ENCODE assay signal across 9 cellular contexts in the genomic region with DNA sequence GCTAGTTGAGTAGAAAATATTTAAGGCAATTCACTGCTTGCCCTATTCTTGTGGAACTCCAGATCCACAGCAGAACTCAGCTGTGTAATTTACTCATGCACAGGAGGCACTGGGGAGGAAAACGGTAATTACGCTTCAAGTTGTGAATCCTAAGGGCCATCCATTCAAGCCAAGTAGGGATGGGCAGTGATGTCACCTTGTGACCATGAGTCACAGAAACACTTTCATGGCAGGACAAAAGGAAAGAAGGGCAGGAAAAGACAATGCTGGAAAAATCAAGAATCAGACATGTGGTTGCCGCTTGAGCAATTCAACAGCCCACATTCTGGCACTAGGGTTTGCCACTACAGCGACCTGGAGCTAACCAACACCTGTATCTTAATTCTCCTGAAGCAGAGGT. TPM values are rescaled to one million over a fixed set of nuclear protein-coding genes. Genes with fewer than 3 reads are reported as not detected.
DNase-seq lines count a peak whose midpoint lies in the region; ATAC-seq and TF ChIP-seq lines count a peak whose summit lies in the region.
"Had no signal": no experiment of that assay in that cellular context is flagged by ENCODE, and none has a peak within 500 bp of the region (broad histone marks: within the 10 kb centered on the region; RNA-seq: fewer than 3 reads in every experiment).

No MANE protein-coding gene starts in this region.

- no TSS peak for BruUV-seq in OCI-LY7 (replicated peaks; lab: Mats Ljungman, UMichigan)

- peaks cover 9% of the 10 kb centered on the region for H3K36me3 Mint-ChIP-seq in endodermal cell (ENCODE audit: low read depth)

- no peak for TF ChIP-seq CTCF in SK-N-SH (IDR thresholded peaks at IDR 0.05)
- no peak for TF ChIP-seq CTCF in OCI-LY7 (conservative IDR thresholded peaks at IDR 0.05; ENCODE audit: low read length)
- no peak for TF ChIP-seq CTCF in endodermal cell (conservative IDR thresholded peaks at IDR 0.05)

- DNase-seq in SK-N-SH (no peak), OCI-LY7 (ENCODE audit: low spot score) (no peak), endodermal cell (no peak), left lobe of liver (ENCODE audit: low spot score) (no peak), NCI-H187 (lab: John Stamatoyannopoulos, UW) (no peak)
- DNase-seq: heart left ventricle had no signal

- WGBS in SK-N-SH (ENCODE audit: low lambda C conversion rate), result 93% methylated on average over 4 of the region's 4 CpGs
- 66 to 77% methylated on average over 4 of the region's 4 CpGs for WGBS in endodermal cell (ENCODE audit: insufficient coverage in 1 of 2, insufficient read length in 1 of 2), 2 experiments

- H3F3A ChIP-seq in SK-N-SH (replicated peaks; ENCODE audit: insufficient read depth), result peaks cover 3% of the 10 kb centered on the region

- CTCF ChIA-PET in SK-N-SH (lab: Yijun Ruan, JAX) (interaction anchor here (0.7 to 4.2 kb wide), 3 partner anchors 14 to 74 kb away, joined by 3 to 25 read pairs (median 3); no protein-coding TSS in a partner anchor), OCI-LY7 (lab: Charles Lee; ENCODE audit: unreplicated experiment) (interaction anchor here (0.5 kb wide), 1 partner anchor 237 kb away, joined by 4 read pairs; no protein-coding TSS in a partner anchor)

- H3K4me1 ChIP-seq in SK-N-SH (ENCODE audit: control insufficient read depth in 1 of 2, insufficient read depth in 2 of 2, low read depth in 1 of 2, low read length in 1 of 2) (peaks cover 0 to 6% of the 10 kb centered on the region in 2 experiments; a peak in 2 of 4 replicates), OCI-LY7 (ENCODE audit: insufficient read depth, low read length, poor library complexity, severe bottlenecking) (peaks cover 19% of the 10 kb centered on the region), endodermal cell (ENCODE audit: control insufficient read depth, insufficient read depth, low read length) (no peaks in the 10 kb centered on the region), rectal smooth muscle tissue (ENCODE audit: control insufficient read depth, insufficient read depth, low read length) (peaks cover 14% of the 10 kb centered on the region)

- no peaks in the 10 kb centered on the region for H3K27me3 ChIP-seq in SK-N-SH (ENCODE audit: insufficient read depth)
- H3K27me3 ChIP-seq in endodermal cell (ENCODE audit: control insufficient read depth, insufficient read depth, low read length, poor library complexity, severe bottlenecking), result no peaks in the 10 kb centered on the region
- H3K27me3 ChIP-seq in rectal smooth muscle tissue (ENCODE audit: control insufficient read depth, insufficient read depth, low read length), result no peaks in the 10 kb centered on the region
- H3K27me3 ChIP-seq: heart left ventricle had no signal

- TF ChIP-seq RAD21 in SK-N-SH (IDR thresholded peaks at IDR 0.05; ENCODE audit: low read length), result no peak

- peaks cover 27% of the 10 kb centered on the region for H3K4me1 Mint-ChIP-seq in endodermal cell

- peaks cover 14% of the 10 kb centered on the region for H3K27me3 Mint-ChIP-seq in endodermal cell (ENCODE audit: insufficient read depth)

- H4K20me1 ChIP-seq in SK-N-SH (ENCODE audit: insufficient read depth), result no peaks in the 10 kb centered on the region
- H4K20me1 ChIP-seq in OCI-LY7 (ENCODE audit: insufficient read depth, low read length), result no peaks in the 10 kb centered on the region

- H3K27ac Mint-ChIP-seq in endodermal cell, result no peak overlapping the region

- peak overlapping the region; percentile 81 to 96; a peak in 2 of 4 replicates for H3K4me3 ChIP-seq in SK-N-SH (ENCODE audit: low read depth in 2 of 2, low read length in 1 of 2)
- peak overlapping the region; percentile 100 for H3K4me3 ChIP-seq in OCI-LY7 (ENCODE audit: low read depth, low read length, poor library complexity, severe bottlenecking)
- H3K4me3 ChIP-seq in endodermal cell (ENCODE audit: low read length), result peak overlapping the region; percentile 88
- H3K4me3 ChIP-seq in rectal smooth muscle tissue (ENCODE audit: low read length), result peak overlapping the region; percentile 28

- H3K4me3 Mint-ChIP-seq in endodermal cell, result peak overlapping the region; percentile 84

- peaks cover 23% of the 10 kb centered on the region; the same call in 1 of the 2 replicates for H3K79me2 ChIP-seq in SK-N-SH (ENCODE audit: insufficient read depth)
- H3K79me2 ChIP-seq in OCI-LY7 (ENCODE audit: insufficient read depth, low read depth, low read length), result peaks cover 13% of the 10 kb centered on the region; the same call in 1 of the 2 replicates

- POLR2A ChIA-PET in SK-N-SH (lab: Yijun Ruan, JAX), result no interaction called here
- POLR2A ChIA-PET in OCI-LY7 (lab: Charles Lee), result interaction anchor here (0.6 to 2.6 kb wide), 5 partner anchors 12 to 846 kb away, joined by 3 to 10 read pairs (median 3); no protein-coding TSS in a partner anchor

- no peaks in the 10 kb centered on the region for H3K9me3 ChIP-seq in SK-N-SH
- H3K9me3 ChIP-seq in OCI-LY7 (ENCODE audit: low read length), result no peaks in the 10 kb centered on the region
- no peaks in the 10 kb centered on the region for H3K9me3 ChIP-seq in endodermal cell (ENCODE audit: control insufficient read depth, low read length)
- H3K9me3 ChIP-seq: heart left ventricle had no signal

- no peaks in the 10 kb centered on the region for H3K9me3 Mint-ChIP-seq in endodermal cell

- H3K36me3 ChIP-seq in SK-N-SH (replicated peaks in 1 of 2; ENCODE audit: control insufficient read depth in 1 of 2, insufficient read depth in 2 of 2, low read length in 1 of 2), result peaks cover 5 to 16% of the 10 kb centered on the region in 2 experiments
- peaks cover 15% of the 10 kb centered on the region; the same call in 1 of the 2 replicates for H3K36me3 ChIP-seq in OCI-LY7 (ENCODE audit: insufficient read depth, low read length)
- H3K36me3 ChIP-seq in endodermal cell (ENCODE audit: control insufficient read depth, insufficient read depth, low read length), result peaks cover 4% of the 10 kb centered on the region
- H3K36me3 ChIP-seq in rectal smooth muscle tissue (ENCODE audit: control insufficient read depth, insufficient read depth, low read length), result no peaks in the 10 kb centered on the region

- H3K9me2 ChIP-seq in SK-N-SH (no peaks in the 10 kb centered on the region), OCI-LY7 (ENCODE audit: insufficient read depth, low read length) (no peaks in the 10 kb centered on the region)

- TF ChIP-seq EP300 in SK-N-SH (IDR thresholded peaks at IDR 0.05; ENCODE audit: borderline replicate concordance in 1 of 2, low read depth in 1 of 2, low read length in 1 of 2), result no peak

- ATAC-seq in SK-N-SH treated with all-trans-retinoic acid at 6 μM for 48 hours (no peak), left lobe of liver (no peak), HG02840 (IDR thresholded peaks at IDR 0.05; ENCODE audit: low FRiP score, unreplicated experiment) (no peak)
- ATAC-seq: heart left ventricle had no signal

- peak overlapping the region; percentile 92 for H3K4me2 ChIP-seq in SK-N-SH
- H3K4me2 ChIP-seq in OCI-LY7 (ENCODE audit: low read length), result peak overlapping the region; percentile 92

- H3K27ac ChIP-seq in SK-N-SH (ENCODE audit: low read depth in 2 of 2, low read length in 1 of 2) (no peak overlapping the region), OCI-LY7 (ENCODE audit: low read depth, low read length, poor library complexity, severe bottlenecking) (no peak overlapping the region), endodermal cell (ENCODE audit: low read depth, low read length) (no peak overlapping the region), rectal smooth muscle tissue (ENCODE audit: low read depth, low read length) (peak overlapping the region; percentile 26)

- no peak overlapping the region for H2AFZ ChIP-seq in SK-N-SH (ENCODE audit: low read depth)
- no peak overlapping the region; the same call in 1 of the 2 replicates for H2AFZ ChIP-seq in OCI-LY7 (ENCODE audit: low read length)

- H3K9ac ChIP-seq in SK-N-SH (no peak overlapping the region), endodermal cell (ENCODE audit: extremely low read depth, low read length, poor library complexity, severe bottlenecking) (no peak overlapping the region), rectal smooth muscle tissue (ENCODE audit: low read length) (no peak overlapping the region)

- intact Hi-C loops in OCI-LY7 (cut with micrococcal nuclease; ENCODE audit: unreplicated experiment), result loop anchor here (5.0 kb wide), 1 partner anchor 161 kb away; the partner anchor contains the start of gene BMP2K

TF ChIP-seq in SK-N-SH, 30 proteins besides CTCF, POLR2A, EP300 and RAD21:
- no peak for TF ChIP-seq GATA2 (CRISPR knock-in tag; IDR thresholded peaks at IDR 0.05)
- no peak for TF ChIP-seq FOSL2 (IDR thresholded peaks at IDR 0.05; ENCODE audit: borderline replicate concordance, low read depth)
- TF ChIP-seq, protein P1, sequence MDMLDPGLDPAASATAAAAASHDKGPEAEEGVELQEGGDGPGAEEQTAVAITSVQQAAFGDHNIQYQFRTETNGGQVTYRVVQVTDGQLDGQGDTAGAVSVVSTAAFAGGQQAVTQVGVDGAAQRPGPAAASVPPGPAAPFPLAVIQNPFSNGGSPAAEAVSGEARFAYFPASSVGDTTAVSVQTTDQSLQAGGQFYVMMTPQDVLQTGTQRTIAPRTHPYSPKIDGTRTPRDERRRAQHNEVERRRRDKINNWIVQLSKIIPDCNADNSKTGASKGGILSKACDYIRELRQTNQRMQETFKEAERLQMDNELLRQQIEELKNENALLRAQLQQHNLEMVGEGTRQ (IDR thresholded peaks at IDR 0.05; ENCODE audit: borderline replicate concordance, low read depth, low read length), result no peak

TF ChIP-seq in SK-N-SH treated with all-trans-retinoic acid at 6 μM for 48 hours, 23 proteins besides CTCF, POLR2A, EP300 and RAD21 (continues in another document):
- no peak for TF ChIP-seq ARNTL (CRISPR knock-in tag; IDR thresholded peaks at IDR 0.05; ENCODE audit: borderline replicate concordance, low read depth)
- no peak for TF ChIP-seq TOX (CRISPR knock-in tag; IDR thresholded peaks at IDR 0.05; ENCODE audit: borderline replicate concordance)
- TF ChIP-seq ZNF565 (CRISPR knock-in tag; conservative IDR thresholded peaks at IDR 0.05; ENCODE audit: low read depth), result no peak
- no peak for TF ChIP-seq ZFP30 (CRISPR knock-in tag; IDR thresholded peaks at IDR 0.05)
- no peak for TF ChIP-seq ZNF8 (CRISPR knock-in tag; IDR thresholded peaks at IDR 0.05)
- no peak for TF ChIP-seq ESRRG (CRISPR knock-in tag; IDR thresholded peaks at IDR 0.05)
- TF ChIP-seq PPARA (CRISPR knock-in tag; IDR thresholded peaks at IDR 0.05; ENCODE audit: borderline replicate concordance), result no peak
- no peak for TF ChIP-seq SNAI2 (CRISPR knock-in tag; IDR thresholded peaks at IDR 0.05)

RNA-seq across cellular contexts. Expression of gene PAQR3, which starts 1.4 kb away (rescaled TPM):
- polyA plus RNA-seq in SK-N-SH (2012; rRNA removed), result 10.3 and 14.6 TPM in 2 replicates
- polyA plus RNA-seq in SK-N-SH (2012; cell fraction: cytosol; rRNA removed), result 17.5 and 19.5 TPM in 2 replicates
- 5.2 and 17.2 TPM in 2 replicates for polyA plus RNA-seq in SK-N-SH (2012; cell fraction: nucleus; rRNA removed)
- total RNA-seq in OCI-LY7 (2014; rRNA removed; shearing (Covaris generic)), result 18.5 and 21.6 TPM in 2 replicates
- total RNA-seq in OCI-LY7 (2022) (26.0 and 28.4 TPM in 2 replicates), endodermal cell (10 to 100 TPM; 31.2 to 37.3 TPM), left lobe of liver (7.2 TPM)
- polyA plus RNA-seq in endodermal cell (2013, experiment 1 of 2), result 37.0 TPM
- polyA plus RNA-seq in endodermal cell (2013, experiment 2 of 2), result 36.4 TPM

Comparison
In these comparisons a context has a peak if more than half of its experiments do, and no peak if none do; other contexts are left out.
1. H3K4me3 ChIP-seq: peak in every context shown above with its lines; median percentile 100 in OCI-LY7; 88 in SK-N-SH; 88 in endodermal cell; 28 in rectal smooth muscle tissue.